ENCODE assay signal across 1 cellular context in genomic region chr6:44257007-44257752, GRCh38.
TF ChIP-seq lines count a peak whose summit lies in the region.

TSS of gene SLC35B2 (minus strand) at chr6:44257528. CDS start at chr6:44257410, 118 bp downstream.

TF ChIP-seq in HepG2, 621 proteins besides CTCF, POLR2A, EP300 and RAD21 (continued from another document and continues in another):
- TF ChIP-seq ZNF142 (CRISPR knock-in tag; IDR thresholded peaks at IDR 0.05) (peak; percentile 69; the same call in 1 of the 2 replicates), ZSCAN22 (CRISPR knock-in tag; IDR thresholded peaks at IDR 0.05) (no peak), ZBTB20 (CRISPR knock-in tag; IDR thresholded peaks at IDR 0.05; ENCODE audit: borderline replicate concordance, low read depth) (0 out of 2 replicates have a peak, but pooled peaks have one; percentile 47), REST (IDR thresholded peaks at IDR 0.05; ENCODE audit: borderline replicate concordance in 1 of 2, low read depth in 1 of 2, low read length in 2 of 2) (no peak), HMGXB4 (CRISPR knock-in tag; IDR thresholded peaks at IDR 0.05; ENCODE audit: borderline replicate concordance in 1 of 2, low read depth in 1 of 2) (peak; percentile 73 to 97; a peak in 3 of 4 replicates), KDM4B (CRISPR knock-in tag; IDR thresholded peaks at IDR 0.05) (0 out of 2 replicates have a peak, but pooled peaks have one; percentile 92), ELF1 (CRISPR knock-in tag; IDR thresholded peaks at IDR 0.05) (peak; percentile 51), SETDB1 (CRISPR knock-in tag; IDR thresholded peaks at IDR 0.05; ENCODE audit: borderline replicate concordance) (no peak), ZBTB10 (CRISPR knock-in tag; IDR thresholded peaks at IDR 0.05; ENCODE audit: borderline replicate concordance) (peak; percentile 94), JUN (CRISPR knock-in tag; IDR thresholded peaks at IDR 0.05) (peak; percentile 16; the same call in 1 of the 2 replicates), ZNF367 (CRISPR knock-in tag; IDR thresholded peaks at IDR 0.05; ENCODE audit: borderline replicate concordance) (no peak; the same call in 1 of the 2 replicates), SMC3 (IDR thresholded peaks at IDR 0.05; ENCODE audit: low read length) (no peak), IRF1 (CRISPR knock-in tag; IDR thresholded peaks at IDR 0.05; ENCODE audit: low read depth) (peak; percentile 94; the same call in 1 of the 2 replicates), NFE2 (CRISPR knock-in tag; IDR thresholded peaks at IDR 0.05) (no peak), FOXK1 (CRISPR knock-in tag; IDR thresholded peaks at IDR 0.05; ENCODE audit: borderline replicate concordance, low read depth) (peak; percentile 75; the same call in 1 of the 2 replicates), ZNF547 (CRISPR knock-in tag; IDR thresholded peaks at IDR 0.05) (peak; percentile 96), FIP1L1 (IDR thresholded peaks at IDR 0.05; ENCODE audit: borderline replicate concordance, insufficient read depth, low read depth, low read length) (no peak), ZUFSP (CRISPR knock-in tag; IDR thresholded peaks at IDR 0.05; ENCODE audit: borderline replicate concordance) (no peak), ZNF839 (CRISPR knock-in tag; IDR thresholded peaks at IDR 0.05; ENCODE audit: borderline replicate concordance) (peak; percentile 61; the same call in 1 of the 2 replicates), ARID4A (CRISPR knock-in tag; IDR thresholded peaks at IDR 0.05; ENCODE audit: borderline replicate concordance) (peak; percentile 99), HNF4A (CRISPR knock-in tag; IDR thresholded peaks at IDR 0.05) (peak; percentile 45; the same call in 1 of the 2 replicates), SALL1 (CRISPR knock-in tag; IDR thresholded peaks at IDR 0.05) (peak; percentile 87), MLX (CRISPR knock-in tag; IDR thresholded peaks at IDR 0.05) (peak; percentile 35; the same call in 1 of the 2 replicates), SMAD9 (CRISPR knock-in tag; IDR thresholded peaks at IDR 0.05) (no peak), ZNF275 (CRISPR knock-in tag; IDR thresholded peaks at IDR 0.05; ENCODE audit: borderline replicate concordance) (peak; percentile 21; the same call in 1 of the 2 replicates)
